In the genomic region with DNA sequence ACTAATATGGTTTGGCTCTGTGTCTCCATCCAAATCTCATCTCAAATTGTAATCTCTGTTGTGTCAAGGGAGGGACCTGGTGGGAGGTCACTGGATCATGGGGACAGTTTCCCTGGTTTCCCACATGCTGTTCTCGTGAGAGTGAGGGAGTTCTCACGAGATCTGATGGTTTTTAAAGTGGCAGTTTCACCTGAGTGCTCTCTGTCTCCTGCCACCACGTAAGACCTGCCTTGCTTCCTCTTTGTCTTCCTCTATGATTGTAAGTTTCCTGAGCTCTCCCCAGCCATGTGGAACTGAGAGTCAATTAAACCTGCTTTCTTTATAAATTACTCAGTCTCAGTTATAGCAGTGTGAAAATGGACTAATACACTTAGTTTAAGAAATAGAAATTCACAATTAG, we compare ENCODE assay signal across 10 cellular contexts.
DNase-seq lines count a peak whose midpoint lies in the region; ATAC-seq, FAIRE-seq and TF ChIP-seq lines count a peak whose summit lies in the region.
"Had no signal": no experiment of that assay in that cellular context is flagged by ENCODE, and none has a peak within 500 bp of the region (broad histone marks: within the 10 kb centered on the region; RNA-seq: fewer than 3 reads in every experiment).

No MANE protein-coding gene starts in this region.

- H3K4me2 ChIP-seq in A549: no peak overlapping the region
- no peak overlapping the region for H3K4me2 ChIP-seq in MM.1S (ENCODE audit: low read depth, low read length)

- H3K9ac ChIP-seq in MM.1S (ENCODE audit: low read length): no peak overlapping the region

- H3K36me3 ChIP-seq in MM.1S (replicated peaks; ENCODE audit: insufficient read depth, low read length) (no peaks in the 10 kb centered on the region), left ventricle myocardium inferior (no peaks in the 10 kb centered on the region)

- intact Hi-C loops in left ventricle myocardium inferior (cut with micrococcal nuclease): no loop called here

- no peaks in the 10 kb centered on the region for H3K9me3 ChIP-seq in A549
- no peaks in the 10 kb centered on the region for H3K9me3 ChIP-seq in MM.1S (replicated peaks; ENCODE audit: insufficient read depth, low read length)
- H3K9me3 ChIP-seq in left ventricle myocardium inferior (replicated peaks): no peaks in the 10 kb centered on the region

- TF ChIP-seq CTCF in A549 (IDR thresholded peaks at IDR 0.05) (no peak), MM.1S (IDR thresholded peaks at IDR 0.05; ENCODE audit: low read length) (no peak), left ventricle myocardium inferior (IDR thresholded peaks at IDR 0.05; ENCODE audit: borderline replicate concordance) (no peak)

- TF ChIP-seq RAD21 in A549 (conservative IDR thresholded peaks at IDR 0.05 in 1 of 2, IDR thresholded peaks at IDR 0.05 in 1 of 2): no peak

- 0 out of 2 replicates have a peak overlapping the region, but pooled peaks have one; percentile 20 for H2AFZ ChIP-seq in MM.1S (ENCODE audit: low read length)

- no peak for ATAC-seq in A549
- ATAC-seq in GM19043 (IDR thresholded peaks at IDR 0.05; ENCODE audit: low read depth, unreplicated experiment): peak; percentile 95
- ATAC-seq in HG02840 (IDR thresholded peaks at IDR 0.05; ENCODE audit: low FRiP score, unreplicated experiment): peak; percentile 60
- ATAC-seq: PC-3 had no signal

- DNase-seq in A549 (ENCODE audit: low read depth in 1 of 2, low spot score in 1 of 2) (no peak), MM.1S (no peak), mucosa of gallbladder (ENCODE audit: low spot score) (no peak), left ventricle myocardium inferior (no peak)
- DNase-seq in activated effector memory CD4-positive, alpha-beta T cell treated with Interleukin-2 at 50 U/mL for 16 hours: no peak
- DNase-seq in activated CD8-positive, alpha-beta memory T cell treated with anti-CD3 and anti-CD28 coated beads, Interleukin-2, amount 50 U/mL, for 48 hours: no peak
- DNase-seq: PC-3 had no signal

- CTCF ChIA-PET in A549 (lab: Yijun Ruan, JAX): no interaction called here

- H3K27ac ChIP-seq in A549 (no peak overlapping the region), MM.1S (ENCODE audit: low read length) (no peak overlapping the region), left ventricle myocardium inferior (replicated peaks) (no peak overlapping the region)

- 16% methylated on average over 3 of the region's 3 CpGs for WGBS in A549 (ENCODE audit: missing lambda C conversion rate)

- H3K27me3 ChIP-seq in MM.1S (replicated peaks; ENCODE audit: insufficient read depth, low read length) (no peaks in the 10 kb centered on the region), left ventricle myocardium inferior (ENCODE audit: low read depth) (no peaks in the 10 kb centered on the region)

- H4K20me1 ChIP-seq in MM.1S (ENCODE audit: insufficient read depth, low read length): no peaks in the 10 kb centered on the region

- H3K4me3 ChIP-seq in A549 (no peak overlapping the region), MM.1S (ENCODE audit: low read length) (no peak overlapping the region), left ventricle myocardium inferior (no peak overlapping the region)

- POLR2A ChIA-PET in A549 (lab: Yijun Ruan, JAX): no interaction called here

- FAIRE-seq in A549 (lab: Jason Lieb, UNC): no peak
- FAIRE-seq: endometrium had no signal

- no peak for TF ChIP-seq POLR2A in A549 (IDR thresholded peaks at IDR 0.05; ENCODE audit: low read length)

- no peaks in the 10 kb centered on the region for H3K4me1 ChIP-seq in A549
- H3K4me1 ChIP-seq in MM.1S (ENCODE audit: low read length): no peaks in the 10 kb centered on the region
- no peaks in the 10 kb centered on the region for H3K4me1 ChIP-seq in left ventricle myocardium inferior

- no peaks in the 10 kb centered on the region for H3K9me2 ChIP-seq in MM.1S (replicated peaks; ENCODE audit: insufficient read depth, low read length)

- no peaks in the 10 kb centered on the region for H3K79me2 ChIP-seq in MM.1S (ENCODE audit: low read length)

- no peak for TF ChIP-seq EP300 in A549 (IDR thresholded peaks at IDR 0.05)

- no peaks in the 10 kb centered on the region for H3F3A ChIP-seq in MM.1S (ENCODE audit: insufficient read depth, low read length)

TF ChIP-seq in A549, 52 proteins besides CTCF, POLR2A, EP300 and RAD21:
- TF ChIP-seq CHD4 (IDR thresholded peaks at IDR 0.05; ENCODE audit: borderline replicate concordance) (no peak), CHD2 (IDR thresholded peaks at IDR 0.05; ENCODE audit: low read length, partially characterized antibody) (peak; percentile 63), JUNB (IDR thresholded peaks at IDR 0.05) (no peak)
- TF ChIP-seq, protein P1, sequence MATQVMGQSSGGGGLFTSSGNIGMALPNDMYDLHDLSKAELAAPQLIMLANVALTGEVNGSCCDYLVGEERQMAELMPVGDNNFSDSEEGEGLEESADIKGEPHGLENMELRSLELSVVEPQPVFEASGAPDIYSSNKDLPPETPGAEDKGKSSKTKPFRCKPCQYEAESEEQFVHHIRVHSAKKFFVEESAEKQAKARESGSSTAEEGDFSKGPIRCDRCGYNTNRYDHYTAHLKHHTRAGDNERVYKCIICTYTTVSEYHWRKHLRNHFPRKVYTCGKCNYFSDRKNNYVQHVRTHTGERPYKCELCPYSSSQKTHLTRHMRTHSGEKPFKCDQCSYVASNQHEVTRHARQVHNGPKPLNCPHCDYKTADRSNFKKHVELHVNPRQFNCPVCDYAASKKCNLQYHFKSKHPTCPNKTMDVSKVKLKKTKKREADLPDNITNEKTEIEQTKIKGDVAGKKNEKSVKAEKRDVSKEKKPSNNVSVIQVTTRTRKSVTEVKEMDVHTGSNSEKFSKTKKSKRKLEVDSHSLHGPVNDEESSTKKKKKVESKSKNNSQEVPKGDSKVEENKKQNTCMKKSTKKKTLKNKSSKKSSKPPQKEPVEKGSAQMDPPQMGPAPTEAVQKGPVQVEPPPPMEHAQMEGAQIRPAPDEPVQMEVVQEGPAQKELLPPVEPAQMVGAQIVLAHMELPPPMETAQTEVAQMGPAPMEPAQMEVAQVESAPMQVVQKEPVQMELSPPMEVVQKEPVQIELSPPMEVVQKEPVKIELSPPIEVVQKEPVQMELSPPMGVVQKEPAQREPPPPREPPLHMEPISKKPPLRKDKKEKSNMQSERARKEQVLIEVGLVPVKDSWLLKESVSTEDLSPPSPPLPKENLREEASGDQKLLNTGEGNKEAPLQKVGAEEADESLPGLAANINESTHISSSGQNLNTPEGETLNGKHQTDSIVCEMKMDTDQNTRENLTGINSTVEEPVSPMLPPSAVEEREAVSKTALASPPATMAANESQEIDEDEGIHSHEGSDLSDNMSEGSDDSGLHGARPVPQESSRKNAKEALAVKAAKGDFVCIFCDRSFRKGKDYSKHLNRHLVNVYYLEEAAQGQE (IDR thresholded peaks at IDR 0.05): peak; percentile 62

Comparison
In these comparisons a context has a peak if more than half of its experiments do, and no peak if none do; other contexts are left out.
1. ATAC-seq: peak in GM19043 (single experiment) and HG02840 (single experiment); none in A549 (0 of 2).